In the genomic region with DNA sequence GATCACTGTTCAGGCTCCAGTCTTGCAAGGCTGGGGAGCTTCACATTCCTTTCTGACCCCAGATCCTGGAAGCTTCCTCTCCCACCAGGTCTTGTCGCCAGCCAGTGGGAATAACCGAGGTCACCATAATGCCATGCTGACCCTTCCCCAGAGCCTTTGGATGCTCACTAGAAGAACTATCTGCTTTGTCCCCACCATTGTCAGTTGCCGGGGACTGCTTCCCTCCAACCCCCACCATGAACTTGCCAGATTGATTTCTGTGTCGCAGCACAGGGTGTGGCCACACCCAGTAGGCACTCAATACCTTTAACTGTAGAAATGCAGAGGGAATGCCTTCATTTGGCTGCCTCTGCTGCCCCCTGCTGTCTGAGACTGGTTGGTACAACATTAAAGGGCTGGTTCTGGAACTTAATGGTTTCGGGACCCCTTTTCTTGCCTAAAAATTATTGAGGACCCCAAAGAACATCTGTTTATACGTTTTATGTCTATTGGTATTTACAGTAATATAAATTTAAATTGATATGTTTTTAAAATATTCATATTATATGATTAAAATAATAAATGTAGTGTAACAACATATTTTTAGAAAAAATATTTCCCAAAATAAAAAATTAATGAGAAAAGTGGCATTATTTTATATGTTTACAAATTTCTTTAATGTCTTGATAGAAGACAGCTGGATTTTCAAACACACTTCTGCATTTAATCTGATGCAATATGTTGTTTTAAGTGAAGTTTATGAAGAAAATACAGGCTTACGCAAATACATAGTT, we compare ENCODE assay signal across 8 cellular contexts. TPM values are rescaled to one million over a fixed set of nuclear protein-coding genes. Genes with fewer than 3 reads are reported as not detected.
DNase-seq lines count a peak whose midpoint lies in the region; ATAC-seq and TF ChIP-seq lines count a peak whose summit lies in the region.

No MANE protein-coding gene starts in this region.

- H3K4me1 Mint-ChIP-seq in activated T-helper 1 cell treated with anti-CD3 and anti-CD28 coated beads, Interleukin-12 subunit alpha, Interleukin-12 subunit beta, Interleukin-2, Interleukin-4 antibody, amounts not matched to agents 30 ng/mL and 10 ng/mL and 1 ng/mL, durations not matched to agents 14 hours and 24 hours and 36 hours (ENCODE audit: low read depth): peaks cover 34% of the 10 kb centered on the region

- H3K27ac ChIP-seq in RWPE2 (ENCODE audit: poor library complexity, severe bottlenecking): no peak overlapping the region
- H3K27ac ChIP-seq in foreskin keratinocyte: no peak overlapping the region
- H3K27ac ChIP-seq in osteoblast (ENCODE audit: low read depth, low read length): no peak overlapping the region
- H3K27ac ChIP-seq in transverse colon: no peak overlapping the region

- no peak overlapping the region for H2AFZ ChIP-seq in osteoblast (ENCODE audit: low read length)

- no peak for TF ChIP-seq EP300 in transverse colon (IDR thresholded peaks at IDR 0.05; ENCODE audit: low read depth)

- H3K4me3 Mint-ChIP-seq in activated T-helper 1 cell treated with anti-CD3 and anti-CD28 coated beads, Interleukin-12 subunit alpha, Interleukin-12 subunit beta, Interleukin-2, Interleukin-4 antibody, amounts not matched to agents 30 ng/mL and 10 ng/mL and 1 ng/mL, durations not matched to agents 14 hours and 24 hours and 36 hours: peak overlapping the region; percentile 1

- no peaks in the 10 kb centered on the region for H3K79me2 ChIP-seq in osteoblast (ENCODE audit: insufficient read depth, low read length)

- H3K9me3 ChIP-seq in RWPE2 (ENCODE audit: severe bottlenecking) (no peaks in the 10 kb centered on the region), osteoblast (ENCODE audit: low read depth, low read length) (no peaks in the 10 kb centered on the region), transverse colon (no peaks in the 10 kb centered on the region)

- no peaks in the 10 kb centered on the region for H3K27me3 ChIP-seq in RWPE2 (ENCODE audit: insufficient read depth, poor library complexity, severe bottlenecking)
- H3K27me3 ChIP-seq in foreskin keratinocyte: no peaks in the 10 kb centered on the region
- H3K27me3 ChIP-seq in osteoblast (ENCODE audit: insufficient read depth, low read length): peaks cover 6% of the 10 kb centered on the region
- no peaks in the 10 kb centered on the region for H3K27me3 ChIP-seq in transverse colon

- TF ChIP-seq POLR2A in transverse colon (IDR thresholded peaks at IDR 0.05): no peak

- H3K36me3 ChIP-seq in RWPE2 (ENCODE audit: low read depth): no peaks in the 10 kb centered on the region
- H3K36me3 ChIP-seq in osteoblast (ENCODE audit: insufficient read depth, low read length): no peaks in the 10 kb centered on the region
- no peaks in the 10 kb centered on the region for H3K36me3 ChIP-seq in transverse colon

- ATAC-seq in RWPE2 (ENCODE audit: low read depth): peak; percentile 68
- peak; percentile 28 for ATAC-seq in foreskin keratinocyte
- ATAC-seq in HG03108 (IDR thresholded peaks at IDR 0.05; ENCODE audit: unreplicated experiment): no peak

- 38 to 50% methylated on average over 3 to 7 of the region's 7 CpGs for WGBS in transverse colon (ENCODE audit: low coverage in 1 of 2), 2 donors

- intact Hi-C loops in activated T-helper 1 cell treated with anti-CD3 and anti-CD28 coated beads, Interleukin-12 subunit alpha, Interleukin-12 subunit beta, Interleukin-2, Interleukin-4 antibody, amounts not matched to agents 30 ng/mL and 10 ng/mL and 1 ng/mL, durations not matched to agents 14 hours and 24 hours and 36 hours (cut with micrococcal nuclease): loop anchor here (1.0 to 10.0 kb wide), 4 partner anchors 87 to 388 kb away; no protein-coding TSS in a partner anchor
- intact Hi-C loops in transverse colon (cut with DNase I; ENCODE audit: low total_unique reads): loop anchor here (2.0 kb wide), 1 partner anchor 144 kb away; no protein-coding TSS in a partner anchor

- no peaks in the 10 kb centered on the region for H4K20me1 ChIP-seq in osteoblast (ENCODE audit: insufficient read depth, low read length)

- peak; percentile 77 for TF ChIP-seq CTCF in LNCAP (IDR thresholded peaks at IDR 0.05)
- peak; percentile 95 for TF ChIP-seq CTCF in RWPE2 (IDR thresholded peaks at IDR 0.05; ENCODE audit: poor library complexity, severe bottlenecking)
- peak; percentile 91 for TF ChIP-seq CTCF in foreskin keratinocyte (conservative IDR thresholded peaks at IDR 0.05)
- peak; percentile 92 for TF ChIP-seq CTCF in osteoblast (IDR thresholded peaks at IDR 0.05; ENCODE audit: extremely low read depth, low read depth, low read length)
- peak; percentile 92 to 96 (median 93) for TF ChIP-seq CTCF in transverse colon (IDR thresholded peaks at IDR 0.05)

- DNase-seq in ELR (ENCODE audit: low read depth) (peak; percentile 75), RWPE2 (ENCODE audit: low spot score) (no peak), foreskin keratinocyte (no peak), osteoblast (ENCODE audit: insufficient read length, low spot score, missing footprints) (peak; percentile 95), transverse colon (peak; percentile 80)
- peak; percentile 74 for DNase-seq in activated T-helper 1 cell treated with anti-CD3 and anti-CD28 coated beads, Interleukin-12 subunit alpha, Interleukin-12 subunit beta, Interleukin-2, Interleukin-4 antibody, amounts not matched to agents 30 ng/mL and 10 ng/mL and 1 ng/mL, durations not matched to agents 14 hours and 24 hours and 36 hours (ENCODE audit: low spot score)

- H3K4me3 ChIP-seq in RWPE2 (ENCODE audit: severe bottlenecking) (no peak overlapping the region), osteoblast (ENCODE audit: insufficient read depth, low read length) (no peak overlapping the region), transverse colon (no peak overlapping the region)

- H3K36me3 Mint-ChIP-seq in activated T-helper 1 cell treated with anti-CD3 and anti-CD28 coated beads, Interleukin-12 subunit alpha, Interleukin-12 subunit beta, Interleukin-2, Interleukin-4 antibody, amounts not matched to agents 30 ng/mL and 10 ng/mL and 1 ng/mL, durations not matched to agents 14 hours and 24 hours and 36 hours (ENCODE audit: low read depth): no peaks in the 10 kb centered on the region

- H3K27me3 Mint-ChIP-seq in activated T-helper 1 cell treated with anti-CD3 and anti-CD28 coated beads, Interleukin-12 subunit alpha, Interleukin-12 subunit beta, Interleukin-2, Interleukin-4 antibody, amounts not matched to agents 30 ng/mL and 10 ng/mL and 1 ng/mL, durations not matched to agents 14 hours and 24 hours and 36 hours (ENCODE audit: insufficient read depth): peaks cover 12% of the 10 kb centered on the region

- H3K27ac Mint-ChIP-seq in activated T-helper 1 cell treated with anti-CD3 and anti-CD28 coated beads, Interleukin-12 subunit alpha, Interleukin-12 subunit beta, Interleukin-2, Interleukin-4 antibody, amounts not matched to agents 30 ng/mL and 10 ng/mL and 1 ng/mL, durations not matched to agents 14 hours and 24 hours and 36 hours: no peak overlapping the region

- H3K4me1 ChIP-seq in RWPE2 (ENCODE audit: insufficient read depth, poor library complexity, severe bottlenecking) (peaks cover 16% of the 10 kb centered on the region), foreskin keratinocyte (no peaks in the 10 kb centered on the region), osteoblast (ENCODE audit: insufficient read depth, low read length) (peaks cover 6% of the 10 kb centered on the region), transverse colon (peaks cover 0 to 10% (median 2%) of the 10 kb centered on the region in 4 donors)

- no peak overlapping the region for H3K4me2 ChIP-seq in osteoblast (ENCODE audit: insufficient read depth, low read length)

- no peaks in the 10 kb centered on the region for H3K9me3 Mint-ChIP-seq in activated T-helper 1 cell treated with anti-CD3 and anti-CD28 coated beads, Interleukin-12 subunit alpha, Interleukin-12 subunit beta, Interleukin-2, Interleukin-4 antibody, amounts not matched to agents 30 ng/mL and 10 ng/mL and 1 ng/mL, durations not matched to agents 14 hours and 24 hours and 36 hours

- in situ Hi-C loops in transverse colon (cut with MboI; ENCODE audit: low pct_ligation_motif_present in 1 of 4, low pct_unique_long_range_greater_than_20kb in 1 of 4, low sequenced_read_pairs in 3 of 4): loop anchor here (5.0 to 25.0 kb wide), 4 partner anchors 85 to 245 kb away; partner anchors contain the start of gene KLHL35 (in 1 of the 4)

RNA-seq across cellular contexts. Expression of gene GDPD5, which starts 6.6 kb away (rescaled TPM):
- total RNA-seq in activated T-helper 1 cell treated with anti-CD3 and anti-CD28 coated beads, Interleukin-12 subunit alpha, Interleukin-12 subunit beta, Interleukin-2, Interleukin-4 antibody, amounts not matched to agents 30 ng/mL and 10 ng/mL and 1 ng/mL, durations not matched to agents 14 hours and 24 hours and 36 hours: 9.7 and 13.5 TPM in 2 replicates
- total RNA-seq in foreskin keratinocyte (6.4 and 11.1 TPM in 2 replicates), osteoblast (13.4 and 14.1 TPM in 2 replicates), transverse colon (10 to 100 TPM in 1 of 4 donors, 1 to 10 TPM in 2, not detected in 1; 3.7 to 10.1 (median 7.1) TPM)
- polyA plus RNA-seq in foreskin keratinocyte: 5.1 and 8.5 TPM in 2 replicates

RNA-seq across cellular contexts. Expression of gene SERPINH1, which starts 29.7 kb away (rescaled TPM):
- total RNA-seq in activated T-helper 1 cell treated with anti-CD3 and anti-CD28 coated beads, Interleukin-12 subunit alpha, Interleukin-12 subunit beta, Interleukin-2, Interleukin-4 antibody, amounts not matched to agents 30 ng/mL and 10 ng/mL and 1 ng/mL, durations not matched to agents 14 hours and 24 hours and 36 hours: 24.1 and 25.3 TPM in 2 replicates
- 194 and 216 TPM in 2 replicates for total RNA-seq in foreskin keratinocyte
- 211 and 241 TPM in 2 replicates for polyA plus RNA-seq in foreskin keratinocyte
- total RNA-seq in osteoblast: 1,145 and 1,318 TPM in 2 replicates
- total RNA-seq in transverse colon: 100 to 1,000 TPM in 1 of 4 donors, 10 to 100 TPM in 3; 34.8 to 169 (median 76.0) TPM

Comparison
In these comparisons a context has a peak if more than half of its experiments do, and no peak if none do; other contexts are left out.
1. DNase-seq: peak in ELR (single experiment), activated T-helper 1 cell treated with anti-CD3 and anti-CD28 coated beads, Interleukin-12 subunit alpha, Interleukin-12 subunit beta, Interleukin-2, Interleukin-4 antibody, amounts not matched to agents 30 ng/mL and 10 ng/mL and 1 ng/mL, durations not matched to agents 14 hours and 24 hours and 36 hours (single experiment), osteoblast (single experiment) and transverse colon (single experiment); none in RWPE2 (single experiment) and foreskin keratinocyte (0 of 2).
2. Peak in every context shown above with its lines, with median percentiles within 50 percentile points of each other: CTCF ChIP-seq.